9 cellular contexts compared by ENCODE assay signal in the genomic region with DNA sequence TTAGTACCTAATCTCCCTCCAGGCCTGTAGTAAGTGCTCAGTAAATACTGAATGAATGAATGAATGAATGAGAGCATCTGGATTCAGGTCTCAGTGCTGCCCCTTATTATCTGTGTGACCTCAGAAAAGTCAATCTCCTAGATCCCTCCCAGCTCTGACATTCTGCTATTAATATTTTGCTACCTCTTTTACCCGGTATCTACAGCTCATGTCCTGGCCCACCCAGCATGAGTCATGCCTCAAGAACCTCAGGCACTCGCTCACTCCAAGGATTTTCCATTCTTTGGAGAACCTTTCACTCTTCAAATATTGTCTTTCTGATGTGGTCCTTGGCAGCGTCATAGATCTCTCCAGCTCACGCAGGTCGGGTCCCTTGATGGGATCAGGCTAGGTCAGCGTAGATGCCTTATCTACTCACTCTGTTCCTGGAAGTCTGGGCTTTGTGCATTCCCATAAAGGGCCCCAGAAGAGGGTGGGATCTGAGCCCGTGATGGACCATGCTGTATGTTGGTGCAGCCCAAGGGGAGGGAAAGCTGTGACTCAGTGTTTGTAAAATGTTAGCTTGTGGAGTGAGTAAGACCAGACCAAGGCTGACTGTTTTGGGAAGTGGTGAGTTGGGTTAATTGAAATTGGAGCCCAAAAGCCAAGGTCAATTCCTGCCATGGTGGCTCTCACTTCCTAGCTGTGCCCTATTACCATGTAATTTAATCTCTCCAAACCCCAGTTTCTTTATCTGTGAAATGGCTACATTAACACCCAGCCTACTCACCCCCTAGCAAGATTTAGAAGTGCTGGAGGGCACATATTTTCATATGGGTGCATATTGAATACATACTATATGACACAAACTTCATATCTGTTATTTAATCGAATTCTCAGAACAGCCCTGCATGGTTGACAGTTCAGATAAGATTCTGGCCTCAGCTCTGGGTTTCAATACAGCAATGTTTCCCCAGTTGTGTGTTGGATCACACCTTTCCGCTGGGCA.
DNase-seq lines count a peak whose midpoint lies in the region; ATAC-seq and TF ChIP-seq lines count a peak whose summit lies in the region.
"Had no signal": no experiment of that assay in that cellular context is flagged by ENCODE, and none has a peak within 500 bp of the region (broad histone marks: within the 10 kb centered on the region; RNA-seq: fewer than 3 reads in every experiment).

No MANE protein-coding gene starts in this region.

- H3K9me3 ChIP-seq in thoracic aorta = no peaks in the 10 kb centered on the region

- intact Hi-C loops in posterior cingulate gyrus (cut with DNase I) = no loop called here

- H3K27ac ChIP-seq in thoracic aorta = peak overlapping the region; percentile 68 to 83

- DNase-seq in HFF-Myc (ENCODE audit: extremely low read depth, low read depth) (peak; percentile 90), astrocyte of the hippocampus (ENCODE audit: low read depth, low spot score) (peak; percentile 99), iPS-NIHi7 (ENCODE audit: extremely low spot score) (peak; percentile 50), thoracic aorta (ENCODE audit: low spot score) (peak; percentile 88), posterior cingulate gyrus (no peak), DMS79 (lab: John Stamatoyannopoulos, UW) (no peak)
- DNase-seq: NCI-H1048 had no signal

- no peaks in the 10 kb centered on the region for H3K27me3 ChIP-seq in thoracic aorta (replicated peaks; ENCODE audit: insufficient read depth)

- H3K4me1 ChIP-seq in thoracic aorta (ENCODE audit: control insufficient read depth in 1 of 2, low read depth in 2 of 2) = peaks cover 26 to 41% of the 10 kb centered on the region in 2 donors

- ATAC-seq in thoracic aorta (ENCODE audit: insufficient number of reproducible peaks, low FRiP score, low read depth) (peak; percentile 98), GM19397 (IDR thresholded peaks at IDR 0.05; ENCODE audit: unreplicated experiment) (no peak), GM18511 (IDR thresholded peaks at IDR 0.05; ENCODE audit: unreplicated experiment) (no peak)

- H3K4me3 ChIP-seq in HFF-Myc (replicated peaks; ENCODE audit: low read depth, low read length) = no peak overlapping the region
- H3K4me3 ChIP-seq in thoracic aorta = no peak overlapping the region

- TF ChIP-seq CTCF in HFF-Myc (IDR thresholded peaks at IDR 0.05; ENCODE audit: low read depth, low read length, missing control alignments) (no peak), thoracic aorta (IDR thresholded peaks at IDR 0.05) (no peak)

- H3K36me3 ChIP-seq in thoracic aorta = no peaks in the 10 kb centered on the region

Comparison
In these comparisons a context has a peak if more than half of its experiments do, and no peak if none do; other contexts are left out.
1. DNase-seq: peak in HFF-Myc (single experiment), astrocyte of the hippocampus (single experiment), iPS-NIHi7 (single experiment) and thoracic aorta (single experiment); none in posterior cingulate gyrus (0 of 10) and DMS79 (single experiment).